Comparison of ENCODE assay signal across 7 cellular contexts in genomic region chr11:64234840-64235379, GRCh38. TPM values are rescaled to one million over a fixed set of nuclear protein-coding genes. Genes with fewer than 3 reads are reported as not detected.
DNase-seq lines count a peak whose midpoint lies in the region; ATAC-seq and TF ChIP-seq lines count a peak whose summit lies in the region.

No MANE protein-coding gene starts in this region.

- H3K4me1 ChIP-seq in mononuclear cell (ENCODE audit: insufficient read depth, low read length) (peaks cover 72% of the 10 kb centered on the region), urinary bladder (ENCODE audit: insufficient read depth) (no peaks in the 10 kb centered on the region)

- peak; percentile 9; the same call in 1 of the 2 replicates for TF ChIP-seq EP300 in Ishikawa (IDR thresholded peaks at IDR 0.05; ENCODE audit: borderline replicate concordance)

- 4% methylated on average over 48 of the region's 48 CpGs for WGBS in urinary bladder

- peak; percentile 43 for ATAC-seq in GM18511 (IDR thresholded peaks at IDR 0.05; ENCODE audit: unreplicated experiment)

- no peak for TF ChIP-seq RAD21 in Ishikawa (IDR thresholded peaks at IDR 0.05; ENCODE audit: low read depth)

- H3K27me3 ChIP-seq in mononuclear cell (ENCODE audit: insufficient read depth, low read length): no peaks in the 10 kb centered on the region

- no peaks in the 10 kb centered on the region for H3K9me3 ChIP-seq in mononuclear cell (ENCODE audit: low read depth, low read length)

- DNase-seq in activated CD4-positive, CD25-positive, alpha-beta regulatory T cell treated with anti-CD3 and anti-CD28 coated beads, Interleukin-2, amount 50 U/mL, for 72 hours: peak; percentile 58
- DNase-seq in effector CD4-positive, alpha-beta T cell: peak; percentile 35
- no peak for DNase-seq in SHP77 (lab: John Stamatoyannopoulos, UW)

- peak overlapping the region; percentile 42 for H3K4me3 ChIP-seq in mononuclear cell (ENCODE audit: low read length)
- peak overlapping the region; percentile 86 for H3K4me3 ChIP-seq in urinary bladder (ENCODE audit: low read depth, low read length)

- H3K36me3 ChIP-seq in urinary bladder (ENCODE audit: insufficient read depth): no peaks in the 10 kb centered on the region

- H3K27ac ChIP-seq in urinary bladder (ENCODE audit: low read depth): peak overlapping the region; percentile 69

TF ChIP-seq in Ishikawa, 13 proteins besides CTCF, POLR2A, EP300 and RAD21:
- TF ChIP-seq TAF1 (IDR thresholded peaks at IDR 0.05; ENCODE audit: low read depth): 0 out of 2 replicates have a peak, but pooled peaks have one; percentile 9
- 0 out of 2 replicates have a peak, but pooled peaks have one; percentile 25 for TF ChIP-seq ZBTB7A (IDR thresholded peaks at IDR 0.05; ENCODE audit: low read depth)
- no peak for TF ChIP-seq MAX (IDR thresholded peaks at IDR 0.05)

RNA-seq across cellular contexts. Expression of gene VEGFB, which starts 0.5 kb away (rescaled TPM):
- total RNA-seq in mononuclear cell (9.1 TPM), urinary bladder (18.9 TPM)
- polyA plus RNA-seq in urinary bladder: 123 TPM

RNA-seq across cellular contexts. Expression of gene DNAJC4, which starts 4.6 kb away (rescaled TPM):
- 13.1 TPM for total RNA-seq in mononuclear cell
- 10.7 TPM for total RNA-seq in urinary bladder
- 57.6 TPM for polyA plus RNA-seq in urinary bladder

RNA-seq across cellular contexts. Expression of gene FKBP2, which starts 6.0 kb away (rescaled TPM):
- total RNA-seq in mononuclear cell (8.1 TPM), urinary bladder (29.2 TPM)
- 167 TPM for polyA plus RNA-seq in urinary bladder

RNA-seq across cellular contexts. Expression of gene NUDT22, which starts 8.8 kb away (rescaled TPM):
- total RNA-seq in mononuclear cell (19.4 TPM), urinary bladder (15.4 TPM)
- polyA plus RNA-seq in urinary bladder: 61.0 TPM

RNA-seq across cellular contexts. Expression of gene TRPT1, which starts 8.9 kb away (rescaled TPM):
- total RNA-seq in mononuclear cell: 5.2 TPM
- total RNA-seq in urinary bladder: 12.7 TPM
- 45.3 TPM for polyA plus RNA-seq in urinary bladder

Comparison
In these comparisons a context has a peak if more than half of its experiments do, and no peak if none do; other contexts are left out.
1. DNase-seq: peak in activated CD4-positive, CD25-positive, alpha-beta regulatory T cell treated with anti-CD3 and anti-CD28 coated beads, Interleukin-2, amount 50 U/mL, for 72 hours (single experiment) and effector CD4-positive, alpha-beta T cell (single experiment); none in SHP77 (0 of 2).